8 cellular contexts compared by ENCODE assay signal in genomic region chr1:117605811-117606607, GRCh38. TPM values are rescaled to one million over a fixed set of nuclear protein-coding genes. Genes with fewer than 3 reads are reported as not detected.
DNase-seq lines count a peak whose midpoint lies in the region; ATAC-seq and TF ChIP-seq lines count a peak whose summit lies in the region.

Gene TENT5C, plus strand, starts transcription at chr1:117606048. Its CDS starts 16,821 bp downstream, at chr1:117622869.

- no peaks in the 10 kb centered on the region for H3K36me3 ChIP-seq in BE2C

- H3K4me3 ChIP-seq in BE2C (ENCODE audit: low read depth, low read length) = peak within 1 kb of the TSS; percentile 92

- peaks cover 31% of the 10 kb centered on the region for H3K27me3 Mint-ChIP-seq in chondrocyte (ENCODE audit: low read depth)

- no peaks in the 10 kb centered on the region for H3K4me1 ChIP-seq in BE2C

- DNase-seq in BE2C (peak; percentile 98), GM19238 (ENCODE audit: insufficient read length, low spot score) (peak; percentile 91), NCI-H460 (ENCODE audit: extremely low read depth, low read depth) (peak; percentile 93), chondrocyte (ENCODE audit: low spot score) (no peak), kidney glomerular epithelial cell (lab: John Stamatoyannopoulos, UW) (peak; percentile 96)
- DNase-seq in activated CD4-positive, alpha-beta T cell treated with anti-CD3 and anti-CD28 coated beads for 1 hour = peak; percentile 98
- peak; percentile 98 for DNase-seq in stimulated activated CD4-positive, alpha-beta T cell treated with anti-CD3 and anti-CD28 coated beads, Interleukin-15, amount 100 ng/mL, for 24 hours

- H3K27ac Mint-ChIP-seq in chondrocyte (ENCODE audit: unreplicated experiment) = peak within 1 kb of the TSS; percentile 61

- peaks cover 55% of the 10 kb centered on the region for H3K27me3 ChIP-seq in BE2C

- TF ChIP-seq CTCF in BE2C (IDR thresholded peaks at IDR 0.05; ENCODE audit: low read depth, low read length) (no peak), chondrocyte (IDR thresholded peaks at IDR 0.05) (peak; percentile 36)

- ATAC-seq in HG03432 (IDR thresholded peaks at IDR 0.05; ENCODE audit: unreplicated experiment) = peak; percentile 90

- H3K9me3 Mint-ChIP-seq in chondrocyte (ENCODE audit: low read depth) = no peaks in the 10 kb centered on the region

- H3K9me3 ChIP-seq in BE2C = no peaks in the 10 kb centered on the region

- no peaks in the 10 kb centered on the region for H3K36me3 Mint-ChIP-seq in chondrocyte (ENCODE audit: low read depth)

- H3K4me3 Mint-ChIP-seq in chondrocyte (ENCODE audit: unreplicated experiment) = peak within 1 kb of the TSS; percentile 89

- H3K4me1 Mint-ChIP-seq in chondrocyte (ENCODE audit: low read depth) = peaks cover 12% of the 10 kb centered on the region

RNA-seq across cellular contexts. Expression of gene TENT5C, which starts in this region (rescaled TPM):
- polyA plus RNA-seq in BE2C (2012; ENCODE audit: insufficient read depth, insufficient read length, low read depth) = not detected
- total RNA-seq in NCI-H460 (2014; rRNA removed; shearing (Covaris generic)) = 0.09 and 0.12 TPM in 2 replicates
- polyA plus RNA-seq in NCI-H460 (2014; cell fraction: nucleus; rRNA removed) = 0.03 and 0.06 TPM in 2 replicates
- total RNA-seq in chondrocyte = 0.20 to 0.41 TPM (median 0.21 TPM) in 3 replicates

Comparison
In these comparisons a context has a peak if more than half of its experiments do, and no peak if none do; other contexts are left out.
1. Peak in DNase-seq in NCI-H460; RNA of the gene not detected or under 1 TPM.